In genomic region chr6:169452117-169452868, GRCh38 we compare ENCODE assay signal across 9 cellular contexts.
DNase-seq lines count a peak whose midpoint lies in the region; FAIRE-seq and TF ChIP-seq lines count a peak whose summit lies in the region.
"Had no signal": no experiment of that assay in that cellular context is flagged by ENCODE, and none has a peak within 500 bp of the region (broad histone marks: within the 10 kb centered on the region; RNA-seq: fewer than 3 reads in every experiment).

No MANE protein-coding gene starts in this region.

- DNase-seq in GM04504 (ENCODE audit: low read depth) (peak; percentile 92), amniotic epithelial cell (ENCODE audit: low read depth) (peak; percentile 88), iPS-NIHi11 (ENCODE audit: low spot score) (peak; percentile 2), NCI-H1436 treated with DMSO at 0.1 percent for 48 hours (lab: John Stamatoyannopoulos, UW) (no peak), CD14-positive monocyte (ENCODE audit: low spot score) (no peak), D721Med (ENCODE audit: insufficient read length, low spot score) (no peak), NCI-H2029 treated with DMSO at 0.1 percent for 48 hours (lab: John Stamatoyannopoulos, UW) (no peak)
- DNase-seq: activated T-cell treated with anti-CD3 and anti-CD28 coated beads, Interleukin-2, amount 50 U/mL, for 24 hours had no signal

- peak overlapping the region; percentile 53 to 64 (median 59) for H3K4me3 ChIP-seq in skeletal muscle tissue (ENCODE audit: low read length in 3 of 3)

- H3K9me3 ChIP-seq in skeletal muscle tissue (ENCODE audit: control insufficient read depth in 3 of 3, low read length in 3 of 3): no peaks in the 10 kb centered on the region

- H3K36me3 ChIP-seq in skeletal muscle tissue (ENCODE audit: control insufficient read depth in 3 of 3, insufficient read depth in 3 of 3, low read length in 3 of 3): no peaks in the 10 kb centered on the region

- no peak for FAIRE-seq in D721Med (lab: Jason Lieb, UNC)

- no peaks in the 10 kb centered on the region for H3K4me1 Mint-ChIP-seq in CD14-positive monocyte

- H3K9ac ChIP-seq in skeletal muscle tissue (ENCODE audit: low read depth in 1 of 3, low read length in 3 of 3): peak overlapping the region; percentile 33 to 68 (median 66)

- intact Hi-C loops in CD14-positive monocyte (cut with micrococcal nuclease): no loop called here

- no peak overlapping the region for H3K4me3 Mint-ChIP-seq in CD14-positive monocyte
- H3K4me3 Mint-ChIP-seq: activated T-cell treated with anti-CD3 and anti-CD28 coated beads, Interleukin-2, amount 50 U/mL, for 24 hours had no signal

- H3K27me3 Mint-ChIP-seq in CD14-positive monocyte (ENCODE audit: low read depth in 3 of 3): no peaks in the 10 kb centered on the region
- H3K27me3 Mint-ChIP-seq: activated T-cell treated with anti-CD3 and anti-CD28 coated beads, Interleukin-2, amount 50 U/mL, for 24 hours had no signal

- peaks cover 0 to 4% (median 0%) of the 10 kb centered on the region in 3 donors for H3K4me1 ChIP-seq in skeletal muscle tissue (ENCODE audit: control insufficient read depth in 3 of 3, insufficient read depth in 3 of 3, low read length in 3 of 3)

- peaks cover 6 to 26% (median 12%) of the 10 kb centered on the region in 7 donors for H3K9me3 Mint-ChIP-seq in CD14-positive monocyte

- no peak for TF ChIP-seq CTCF in CD14-positive monocyte (IDR thresholded peaks at IDR 0.05)
- no peak for TF ChIP-seq CTCF in D721Med (IDR thresholded peaks at IDR 0.05; ENCODE audit: insufficient read depth, missing control alignments)

- no peak overlapping the region for H3K27ac Mint-ChIP-seq in CD14-positive monocyte
- H3K27ac Mint-ChIP-seq: activated T-cell treated with anti-CD3 and anti-CD28 coated beads, Interleukin-2, amount 50 U/mL, for 24 hours had no signal

- no peaks in the 10 kb centered on the region for H3K36me3 Mint-ChIP-seq in CD14-positive monocyte

- H3K27ac ChIP-seq in skeletal muscle tissue (ENCODE audit: low read depth, low read length): peak overlapping the region; percentile 36

- H3K27me3 ChIP-seq in skeletal muscle tissue (ENCODE audit: control insufficient read depth in 3 of 3, insufficient read depth in 3 of 3, low read length in 3 of 3): no peaks in the 10 kb centered on the region

Comparison
In these comparisons a context has a peak if more than half of its experiments do, and no peak if none do; other contexts are left out.
1. DNase-seq: peak in GM04504 (single experiment), amniotic epithelial cell (single experiment) and iPS-NIHi11 (single experiment); none in NCI-H1436 treated with DMSO at 0.1 percent for 48 hours (single experiment), CD14-positive monocyte (single experiment), D721Med (single experiment) and NCI-H2029 treated with DMSO at 0.1 percent for 48 hours (single experiment).